ENCODE assay signal across 9 cellular contexts in the genomic region with DNA sequence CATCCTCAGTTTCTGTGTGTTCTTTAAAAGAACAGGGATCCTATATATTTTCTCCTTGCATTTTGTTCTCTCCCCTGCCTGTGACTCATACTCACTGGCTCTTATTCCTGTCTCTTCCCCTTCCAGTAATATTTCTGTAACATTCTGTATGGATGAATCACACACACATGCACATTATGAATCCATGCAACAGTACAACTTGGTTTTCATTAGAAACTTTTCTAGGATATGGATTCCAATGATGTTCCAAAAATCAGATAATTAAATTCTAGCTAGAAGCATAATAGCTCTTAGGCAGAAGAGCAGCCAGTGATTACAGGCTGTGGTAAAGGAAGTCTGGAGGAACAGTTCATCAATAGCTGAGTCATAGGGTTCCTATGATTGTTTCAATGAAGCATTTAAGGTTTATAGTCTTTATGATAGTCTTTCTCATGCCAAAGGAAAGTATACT.
DNase-seq lines count a peak whose midpoint lies in the region; ATAC-seq, FAIRE-seq and TF ChIP-seq lines count a peak whose summit lies in the region.
"Had no signal": no experiment of that assay in that cellular context is flagged by ENCODE, and none has a peak within 500 bp of the region (broad histone marks: within the 10 kb centered on the region; RNA-seq: fewer than 3 reads in every experiment).

No MANE protein-coding gene starts in this region.

- peak overlapping the region; percentile 85 for H3K4me2 ChIP-seq in keratinocyte (ENCODE audit: control insufficient read depth, extremely low read depth, insufficient read depth, low read depth, low read length)

- TF ChIP-seq EP300 in upper lobe of left lung (IDR thresholded peaks at IDR 0.05): peak in 3 of 4 donors; percentile 37 to 61 (median 42)

- peak; percentile 99 for FAIRE-seq in keratinocyte (lab: Jason Lieb, UNC)

- DNase-seq in HT-29 (ENCODE audit: low spot score): peak; percentile 28
- peak; percentile 95 for DNase-seq in astrocyte of the spinal cord (ENCODE audit: low read depth, low spot score)
- peak; percentile 59 for DNase-seq in keratinocyte (ENCODE audit: low read depth, low spot score)
- no peak for DNase-seq in upper lobe of left lung
- no peak for DNase-seq in effector CD8-positive, alpha-beta T cell (lab: John Stamatoyannopoulos, UW)
- DNase-seq: amygdala, WERI-Rb-1 had no signal

- peak in 1 of 2 donors; percentile 90 for ATAC-seq in upper lobe of left lung (ENCODE audit: low FRiP score in 2 of 2)
- ATAC-seq in HG02870 (IDR thresholded peaks at IDR 0.05; ENCODE audit: unreplicated experiment): no peak
- no peak for ATAC-seq in GM21723 (IDR thresholded peaks at IDR 0.05; ENCODE audit: unreplicated experiment)

- no peaks in the 10 kb centered on the region for H4K20me1 ChIP-seq in keratinocyte (ENCODE audit: control insufficient read depth, extremely low read depth, insufficient read depth, low read length)

- no peak for TF ChIP-seq CTCF in astrocyte of the spinal cord (IDR thresholded peaks at IDR 0.05; ENCODE audit: low read depth, low read length)
- TF ChIP-seq CTCF in keratinocyte (optimal IDR thresholded peaks at IDR 0.05 in 1 of 3, IDR thresholded peaks at IDR 0.05 in 1 of 3, conservative IDR thresholded peaks at IDR 0.05 in 1 of 3; ENCODE audit: extremely low read depth in 1 of 3, insufficient read depth in 2 of 3, low read length in 3 of 3): no peak
- TF ChIP-seq CTCF in upper lobe of left lung (IDR thresholded peaks at IDR 0.05): no peak

- H3K27ac ChIP-seq in keratinocyte (ENCODE audit: control insufficient read depth, insufficient read depth, low read length): peak overlapping the region; percentile 95
- H3K27ac ChIP-seq in upper lobe of left lung: peak overlapping the region in 2 of 4 donors; percentile 23 to 55
- H3K27ac ChIP-seq: WERI-Rb-1 had no signal

- H2AFZ ChIP-seq in keratinocyte (ENCODE audit: control insufficient read depth, low read length): peak overlapping the region; percentile 72

- peak overlapping the region; percentile 78 for H3K9ac ChIP-seq in keratinocyte (ENCODE audit: control insufficient read depth, extremely low read depth, insufficient read depth, low read length)

- H3K27me3 ChIP-seq in keratinocyte (ENCODE audit: control insufficient read depth, extremely low read depth, insufficient read depth, low read length) (no peaks in the 10 kb centered on the region), upper lobe of left lung (no peaks in the 10 kb centered on the region)

- H3K4me3 ChIP-seq in astrocyte of the spinal cord (ENCODE audit: low read depth, low read length) (no peak overlapping the region), keratinocyte (ENCODE audit: control insufficient read depth in 2 of 3, extremely low read depth in 1 of 3, insufficient read depth in 2 of 3, low read depth in 1 of 3, low read length in 3 of 3) (peak overlapping the region in 2 of 3 experiments; percentile 20 to 42), upper lobe of left lung (no peak overlapping the region)

- no peaks in the 10 kb centered on the region for H3K79me2 ChIP-seq in keratinocyte (ENCODE audit: control insufficient read depth, insufficient read depth, low read length)

- dilution Hi-C loops in keratinocyte (cut with MboI; ENCODE audit: extremely low pct_ligation_motif_present, low sequenced_read_pairs): no loop called here

- H3K9me1 ChIP-seq in keratinocyte (ENCODE audit: control insufficient read depth, extremely low read depth, insufficient read depth, low read length): no peaks in the 10 kb centered on the region

- in situ Hi-C loops in astrocyte of the spinal cord (cut with HindIII; ENCODE audit: low sequenced_read_pairs): no loop called here

- TF ChIP-seq POLR2A in upper lobe of left lung (IDR thresholded peaks at IDR 0.05): no peak

- H3K9me3 ChIP-seq in keratinocyte (ENCODE audit: control insufficient read depth, low read depth, low read length) (no peaks in the 10 kb centered on the region), upper lobe of left lung (no peaks in the 10 kb centered on the region)

- peaks cover 60% of the 10 kb centered on the region for H3K4me1 ChIP-seq in keratinocyte (ENCODE audit: control insufficient read depth, extremely low read depth, insufficient read depth, low read length)
- H3K4me1 ChIP-seq in upper lobe of left lung: no peaks in the 10 kb centered on the region

- no peaks in the 10 kb centered on the region for H3K36me3 ChIP-seq in keratinocyte (ENCODE audit: control insufficient read depth in 2 of 2, extremely low read depth in 1 of 2, insufficient read depth in 2 of 2, low read length in 2 of 2)
- H3K36me3 ChIP-seq in upper lobe of left lung: no peaks in the 10 kb centered on the region
- H3K36me3 ChIP-seq: WERI-Rb-1 had no signal

Comparison
In these comparisons a context has a peak if more than half of its experiments do, and no peak if none do; other contexts are left out.
1. DNase-seq: peak in HT-29 (single experiment), astrocyte of the spinal cord (single experiment) and keratinocyte (single experiment); none in upper lobe of left lung (0 of 2) and effector CD8-positive, alpha-beta T cell (single experiment).
2. H3K4me3 ChIP-seq: peak in keratinocyte (2 of 3); none in astrocyte of the spinal cord (single experiment) and upper lobe of left lung (0 of 4).